Comparison of ENCODE assay signal across 23 cellular contexts in the genomic region with DNA sequence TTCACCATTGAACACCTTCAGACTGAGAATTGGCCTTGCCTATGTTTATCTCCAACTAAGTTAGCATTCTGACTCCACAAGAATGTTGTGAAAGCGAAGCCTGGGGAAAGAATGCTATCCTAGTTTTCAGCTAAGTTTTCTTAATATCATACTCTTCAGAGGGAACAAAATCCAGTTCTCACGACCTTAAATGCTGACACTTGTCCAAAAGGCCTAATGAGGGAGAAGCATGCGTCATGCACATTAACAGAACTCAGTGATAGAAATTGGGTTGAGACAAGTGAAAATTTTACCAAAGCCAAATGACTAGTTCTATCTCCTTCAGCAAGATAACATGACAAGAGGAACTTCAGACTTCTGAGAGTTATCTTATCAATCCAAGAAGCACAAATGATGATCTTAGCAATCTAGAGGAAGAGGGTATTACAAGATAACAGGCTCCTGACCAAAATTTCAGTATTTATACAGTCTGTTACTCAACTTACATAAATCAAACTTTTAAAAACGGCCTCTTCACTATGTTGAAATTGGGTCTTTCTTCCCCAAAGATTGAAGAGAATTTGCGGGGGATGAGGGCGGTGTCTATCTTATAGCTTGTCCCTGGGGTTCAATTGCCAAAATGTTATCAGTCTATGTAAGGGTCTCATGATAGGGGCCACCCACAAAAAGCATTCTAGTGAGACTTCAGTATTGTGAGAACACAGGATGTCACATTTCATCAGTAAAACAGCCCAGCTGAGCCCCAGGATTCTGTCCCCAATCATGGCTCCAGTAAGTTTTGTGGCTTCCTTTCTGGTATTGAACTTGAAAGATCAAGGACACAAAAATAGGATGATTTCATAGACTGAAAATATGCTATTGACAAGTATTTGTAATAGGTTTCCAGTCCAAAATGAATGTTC. TPM values are rescaled to one million over a fixed set of nuclear protein-coding genes. Genes with fewer than 3 reads are reported as not detected.
DNase-seq lines count a peak whose midpoint lies in the region; ATAC-seq and TF ChIP-seq lines count a peak whose summit lies in the region.
"Had no signal": no experiment of that assay in that cellular context is flagged by ENCODE, and none has a peak within 500 bp of the region (broad histone marks: within the 10 kb centered on the region; RNA-seq: fewer than 3 reads in every experiment).

No MANE protein-coding gene starts in this region.

- H3K27ac ChIP-seq in BLaER1 treated with 17β-estradiol and CSF1 and Interleukin-3, amounts not matched to agents 10 nM and 100 nM = peak overlapping the region in 7 of 11 experiments; percentile 18 to 83 (median 47); a peak in 14 of 22 replicates
- H3K27ac ChIP-seq in WERI-Rb-1 = peak overlapping the region; percentile 76
- peak overlapping the region; percentile 22 for H3K27ac ChIP-seq in mesenchymal stem cell (ENCODE audit: low read length, poor library complexity, severe bottlenecking)
- H3K27ac ChIP-seq: thoracic aorta had no signal

- no peak overlapping the region for H3K23ac ChIP-seq in mesenchymal stem cell (ENCODE audit: low read length in 2 of 2)

- H3K4me3 Mint-ChIP-seq in stimulated activated naive B cell treated with anti-CD40 and anti-IgM and Interleukin-4, amounts not matched to agents 10 μg/mL and 1 μg/mL and 100 μg/mL, for 72 hours = no peak overlapping the region
- H3K4me3 Mint-ChIP-seq: activated T-cell treated with anti-CD3 and anti-CD28 coated beads, Interleukin-2, amount 50 U/mL, for 4 hours; natural killer cell treated with Interleukin-12 subunit alpha and Interleukin-12 subunit beta and Interleukin-15 and Interleukin-18, amount 100 ng/mL, for 72 hours had no signal

- peaks cover 62 to 90% (median 85%) of the 10 kb centered on the region in 10 experiments for H3K4me1 ChIP-seq in BLaER1 treated with 17β-estradiol and CSF1 and Interleukin-3, amounts not matched to agents 10 nM and 100 nM
- peaks cover 9% of the 10 kb centered on the region for H3K4me1 ChIP-seq in mesenchymal stem cell (ENCODE audit: control insufficient read depth, insufficient read depth, low read depth, low read length)
- H3K4me1 ChIP-seq: BE2C had no signal

- no peak overlapping the region for H2BK12ac ChIP-seq in mesenchymal stem cell (ENCODE audit: low read length in 2 of 2)

- no peak overlapping the region for H3K4me3 ChIP-seq in BLaER1 treated with 17β-estradiol and CSF1 and Interleukin-3, amounts not matched to agents 10 nM and 100 nM
- H3K4me3 ChIP-seq in WERI-Rb-1 (ENCODE audit: low read depth, low read length) (no peak overlapping the region), mesenchymal stem cell (ENCODE audit: insufficient read depth in 1 of 2, low read depth in 1 of 2, low read length in 2 of 2) (no peak overlapping the region)
- H3K4me3 ChIP-seq: lung, thoracic aorta had no signal

- H4K8ac ChIP-seq in mesenchymal stem cell (ENCODE audit: low read length) = no peak overlapping the region

- peaks cover 5 to 56% (median 29%) of the 10 kb centered on the region in 11 experiments; a peak in 17 of 22 replicates for H3K36me3 ChIP-seq in BLaER1 treated with 17β-estradiol and CSF1 and Interleukin-3, amounts not matched to agents 10 nM and 100 nM
- H3K36me3 ChIP-seq in WERI-Rb-1 (peaks cover 30% of the 10 kb centered on the region), mesenchymal stem cell (ENCODE audit: control insufficient read depth in 1 of 2, insufficient read depth in 2 of 2, low read depth in 1 of 2, low read length in 2 of 2) (peaks cover 11 to 78% of the 10 kb centered on the region in 2 experiments)
- H3K36me3 ChIP-seq: thoracic aorta had no signal

- no peak for TF ChIP-seq CTCF in WERI-Rb-1 (IDR thresholded peaks at IDR 0.05; ENCODE audit: low read depth, low read length)

- H4K20me1 ChIP-seq in BLaER1 treated with 17β-estradiol and CSF1 and Interleukin-3, amounts not matched to agents 10 nM and 100 nM = peaks cover 0 to 56% (median 9%) of the 10 kb centered on the region in 11 experiments; a peak in 12 of 22 replicates

- ATAC-seq in stimulated activated naive B cell treated with anti-CD40 and anti-IgM and Interleukin-4, amounts not matched to agents 10 μg/mL and 1 μg/mL and 100 μg/mL, for 72 hours (replicated peaks) = no peak
- ATAC-seq: activated T-cell treated with anti-CD3 and anti-CD28 coated beads, Interleukin-2, amount 50 U/mL, for 4 hours had no signal

- H3K9ac ChIP-seq in BLaER1 treated with 17β-estradiol and CSF1 and Interleukin-3, amounts not matched to agents 10 nM and 100 nM = peak overlapping the region in 3 of 11 experiments; percentile 3 to 61 (median 59); a peak in 4 of 22 replicates
- H3K9ac ChIP-seq in mesenchymal stem cell (ENCODE audit: low read length) = no peak overlapping the region

- no peaks in the 10 kb centered on the region for H3K9me3 ChIP-seq in BLaER1 treated with 17β-estradiol and CSF1 and Interleukin-3, amounts not matched to agents 10 nM and 100 nM (replicated peaks in 1 of 11)
- no peaks in the 10 kb centered on the region for H3K9me3 ChIP-seq in WERI-Rb-1 (ENCODE audit: severe bottlenecking)
- no peaks in the 10 kb centered on the region for H3K9me3 ChIP-seq in mesenchymal stem cell (ENCODE audit: control insufficient read depth, low read length)
- H3K9me3 ChIP-seq: BE2C, thoracic aorta had no signal

- no peak overlapping the region for H2BK120ac ChIP-seq in mesenchymal stem cell (ENCODE audit: low read depth, low read length)

- no peak overlapping the region for H4K91ac ChIP-seq in mesenchymal stem cell (ENCODE audit: low read length)

- peak; percentile 45 for DNase-seq in KBM-7
- no peak for DNase-seq in WERI-Rb-1
- no peak for DNase-seq in mesenchymal stem cell
- DNase-seq in NCI-H524 (lab: John Stamatoyannopoulos, UW) = no peak
- DNase-seq in middle frontal gyrus (ENCODE audit: extremely low spot score, low spot score) = no peak
- DNase-seq in stimulated activated naive CD4-positive, alpha-beta T cell treated with Interleukin-2 at 50 U/mL for 16 hours (lab: John Stamatoyannopoulos, UW) = no peak
- DNase-seq in stimulated activated naive B cell treated with anti-CD40 and anti-IgM and Interleukin-4, amounts not matched to agents 10 μg/mL and 1 μg/mL and 100 μg/mL, for 72 hours = no peak
- DNase-seq: activated CD4-positive, alpha-beta T cell treated with anti-CD3 and anti-CD28 coated beads for 1 hour; activated T-cell treated with anti-CD3 and anti-CD28 coated beads, Interleukin-2, amount 50 U/mL, for 4 hours; BE2C; caudate nucleus; DMS79; effector memory CD4-positive, alpha-beta T cell; foreskin melanocyte; GOT3; Kasumi-1; NCI-H1694; NCI-H446 treated with DMSO at 0.1 percent for 48 hours; T-helper 1 cell had no signal

- H3K27me3 Mint-ChIP-seq in stimulated activated naive B cell treated with anti-CD40 and anti-IgM and Interleukin-4, amounts not matched to agents 10 μg/mL and 1 μg/mL and 100 μg/mL, for 72 hours = no peaks in the 10 kb centered on the region
- H3K27me3 Mint-ChIP-seq: natural killer cell treated with Interleukin-12 subunit alpha and Interleukin-12 subunit beta and Interleukin-15 and Interleukin-18, amount 100 ng/mL, for 72 hours had no signal

- H2BK5ac ChIP-seq in mesenchymal stem cell (ENCODE audit: low read depth, low read length, poor library complexity, severe bottlenecking) = no peak overlapping the region

- no peak overlapping the region for H2AK5ac ChIP-seq in mesenchymal stem cell (ENCODE audit: low read length, severe bottlenecking)

- no peak overlapping the region for H2AFZ ChIP-seq in mesenchymal stem cell (ENCODE audit: low read depth, low read length)

- H3K4me2 ChIP-seq in BLaER1 treated with 17β-estradiol and CSF1 and Interleukin-3, amounts not matched to agents 10 nM and 100 nM = peak overlapping the region; percentile 53 to 93 (median 86)
- H3K4me2 ChIP-seq in mesenchymal stem cell (ENCODE audit: low read length, poor library complexity, severe bottlenecking) = no peak overlapping the region

- peaks cover 23% of the 10 kb centered on the region for H3K79me1 ChIP-seq in mesenchymal stem cell (replicated peaks; ENCODE audit: low read length, poor library complexity, severe bottlenecking)

- H3K18ac ChIP-seq in mesenchymal stem cell (ENCODE audit: low read depth in 1 of 2, low read length in 2 of 2) = no peak overlapping the region

- in situ Hi-C loops in KBM-7 (cut with MboI; ENCODE audit: low pct_unique_long_range_greater_than_20kb, low sequenced_read_pairs) = no loop called here

- WGBS in mesenchymal stem cell = 98% methylated on average over 4 of the region's 6 CpGs

- H3K27ac Mint-ChIP-seq in stimulated activated naive B cell treated with anti-CD40 and anti-IgM and Interleukin-4, amounts not matched to agents 10 μg/mL and 1 μg/mL and 100 μg/mL, for 72 hours = no peak overlapping the region
- H3K27ac Mint-ChIP-seq: natural killer cell treated with Interleukin-12 subunit alpha and Interleukin-12 subunit beta and Interleukin-15 and Interleukin-18, amount 100 ng/mL, for 72 hours had no signal

- no peaks in the 10 kb centered on the region for H3K27me3 ChIP-seq in BLaER1 treated with 17β-estradiol and CSF1 and Interleukin-3, amounts not matched to agents 10 nM and 100 nM
- H3K27me3 ChIP-seq in WERI-Rb-1 (ENCODE audit: insufficient read depth, low read depth, severe bottlenecking) = no peaks in the 10 kb centered on the region
- no peaks in the 10 kb centered on the region for H3K27me3 ChIP-seq in mesenchymal stem cell (ENCODE audit: control insufficient read depth in 1 of 2, insufficient read depth in 1 of 2, low read length in 2 of 2)
- H3K27me3 ChIP-seq: BE2C had no signal

- no peak overlapping the region for H2BK15ac ChIP-seq in mesenchymal stem cell (ENCODE audit: low read depth, poor library complexity, severe bottlenecking)

- H3K9me3 Mint-ChIP-seq in stimulated activated naive B cell treated with anti-CD40 and anti-IgM and Interleukin-4, amounts not matched to agents 10 μg/mL and 1 μg/mL and 100 μg/mL, for 72 hours = no peaks in the 10 kb centered on the region
- H3K9me3 Mint-ChIP-seq: activated T-cell treated with anti-CD3 and anti-CD28 coated beads, Interleukin-2, amount 50 U/mL, for 4 hours; natural killer cell treated with Interleukin-12 subunit alpha and Interleukin-12 subunit beta and Interleukin-15 and Interleukin-18, amount 100 ng/mL, for 72 hours had no signal

- peaks cover 19 to 46% of the 10 kb centered on the region in 2 donors for H3K36me3 Mint-ChIP-seq in stimulated activated naive B cell treated with anti-CD40 and anti-IgM and Interleukin-4, amounts not matched to agents 10 μg/mL and 1 μg/mL and 100 μg/mL, for 72 hours

- H3K14ac ChIP-seq in mesenchymal stem cell (ENCODE audit: low read length in 2 of 2) = no peak overlapping the region

- H3K4ac ChIP-seq in mesenchymal stem cell (ENCODE audit: low read depth in 1 of 2, low read length in 2 of 2) = no peak overlapping the region

- H3K4me1 Mint-ChIP-seq in stimulated activated naive B cell treated with anti-CD40 and anti-IgM and Interleukin-4, amounts not matched to agents 10 μg/mL and 1 μg/mL and 100 μg/mL, for 72 hours = peaks cover 29 to 51% of the 10 kb centered on the region in 2 donors

RNA-seq across cellular contexts. Expression of gene SLC45A3, which starts 26.5 kb away (rescaled TPM):
- 4.2 TPM for polyA plus RNA-seq in mesenchymal stem cell (2013, experiment 1 of 2)
- polyA plus RNA-seq in mesenchymal stem cell (2013, experiment 2 of 2) = 4.5 TPM

RNA-seq across cellular contexts. Expression of gene NUCKS1, which starts 43.1 kb away (rescaled TPM):
- polyA plus RNA-seq in mesenchymal stem cell (2013, experiment 1 of 2) = 114 TPM
- polyA plus RNA-seq in mesenchymal stem cell (2013, experiment 2 of 2) = 122 TPM

Comparison
In these comparisons a context has a peak if more than half of its experiments do, and no peak if none do; other contexts are left out.
1. H3K27ac ChIP-seq: peak in every context shown above with its lines; median percentile 76 in WERI-Rb-1; 47 in BLaER1 treated with 17β-estradiol and CSF1 and Interleukin-3, amounts not matched to agents 10 nM and 100 nM; 22 in mesenchymal stem cell.